ENCODE assay signal across 8 cellular contexts in the genomic region with DNA sequence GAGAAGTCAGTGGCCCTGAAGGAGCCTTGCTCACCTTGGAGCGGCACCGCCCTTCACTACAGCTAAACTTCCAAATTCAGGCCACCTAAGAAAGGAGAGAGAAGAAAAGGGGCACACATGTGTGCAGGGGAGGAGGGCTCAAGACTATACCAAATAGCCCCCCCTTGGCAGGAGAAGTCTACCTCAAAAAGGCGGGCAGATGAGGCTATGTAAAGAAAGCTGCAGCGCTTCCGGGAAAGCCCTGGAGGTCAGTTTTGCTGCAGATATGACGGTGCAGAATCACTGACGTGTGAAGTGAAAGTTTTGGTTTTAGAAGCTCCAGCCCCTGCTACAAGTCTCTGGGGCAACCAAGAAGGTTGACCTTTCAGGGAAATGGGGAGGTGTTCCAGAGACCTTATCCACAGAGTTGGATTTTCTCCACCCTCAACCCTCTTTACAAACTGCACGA. TPM values are rescaled to one million over a fixed set of nuclear protein-coding genes. Genes with fewer than 3 reads are reported as not detected.
DNase-seq lines count a peak whose midpoint lies in the region; ATAC-seq and TF ChIP-seq lines count a peak whose summit lies in the region.

No MANE protein-coding gene starts in this region.

- intact Hi-C loops in activated CD4-positive, alpha-beta T cell treated with anti-CD3 and anti-CD28 coated beads for 36 hours (cut with DNase I, micrococcal nuclease) = loop anchor here in 1 of 2 experiments (5.0 kb wide), 1 partner anchor 295 kb away; no protein-coding TSS in a partner anchor
- intact Hi-C loops in colonic mucosa (cut with DNase I) = no loop called here

- peak overlapping the region; percentile 99 for H3K27ac ChIP-seq in colonic mucosa

- POLR2A ChIA-PET in activated CD4-positive, alpha-beta T cell treated with anti-CD3 and anti-CD28 coated beads for 36 hours (lab: Charles Lee) = interaction anchor here (0.7 to 1.8 kb wide), 8 partner anchors 9 to 34 kb away, joined by 3 to 13 read pairs (median 4); no protein-coding TSS in a partner anchor

- DNase-seq in activated CD4-positive, alpha-beta T cell treated with anti-CD3 and anti-CD28 coated beads for 36 hours = peak; percentile 70
- no peak for DNase-seq in activated CD4-positive, alpha-beta T cell treated with anti-CD3 and anti-CD28 coated beads for 1 hour
- DNase-seq in colonic mucosa = peak; percentile 62
- DNase-seq in stimulated activated naive B cell treated with anti-CD40 and anti-IgM and Interleukin-4, amounts not matched to agents 10 μg/mL and 1 μg/mL and 100 μg/mL, for 72 hours = peak; percentile 59
- no peak for DNase-seq in 8988T
- DNase-seq in effector CD4-positive, alpha-beta T cell = no peak

- peak overlapping the region; percentile 83 for H3K4me3 Mint-ChIP-seq in activated CD4-positive, alpha-beta T cell treated with anti-CD3 and anti-CD28 coated beads for 36 hours
- H3K4me3 Mint-ChIP-seq in stimulated activated naive B cell treated with anti-CD40 and anti-IgM and Interleukin-4, amounts not matched to agents 10 μg/mL and 1 μg/mL and 100 μg/mL, for 72 hours = peak overlapping the region; percentile 55 to 57

- peaks cover 69% of the 10 kb centered on the region for H3K4me1 Mint-ChIP-seq in activated CD4-positive, alpha-beta T cell treated with anti-CD3 and anti-CD28 coated beads for 36 hours
- peaks cover 59 to 86% of the 10 kb centered on the region in 2 donors for H3K4me1 Mint-ChIP-seq in stimulated activated naive B cell treated with anti-CD40 and anti-IgM and Interleukin-4, amounts not matched to agents 10 μg/mL and 1 μg/mL and 100 μg/mL, for 72 hours

- ATAC-seq in activated CD4-positive, alpha-beta T cell treated with anti-CD3 and anti-CD28 coated beads for 36 hours = no peak
- ATAC-seq in HG03159 (IDR thresholded peaks at IDR 0.05; ENCODE audit: unreplicated experiment) = peak; percentile 32
- peak; percentile 10 to 15 for ATAC-seq in stimulated activated naive B cell treated with anti-CD40 and anti-IgM and Interleukin-4, amounts not matched to agents 10 μg/mL and 1 μg/mL and 100 μg/mL, for 72 hours (replicated peaks)
- no peak for ATAC-seq in GM18867 (IDR thresholded peaks at IDR 0.05; ENCODE audit: unreplicated experiment)

- no peaks in the 10 kb centered on the region for H3K27me3 ChIP-seq in colonic mucosa

- no peaks in the 10 kb centered on the region for H3K36me3 ChIP-seq in colonic mucosa

- peaks cover 18% of the 10 kb centered on the region for H3K36me3 Mint-ChIP-seq in activated CD4-positive, alpha-beta T cell treated with anti-CD3 and anti-CD28 coated beads for 36 hours (ENCODE audit: low read depth)
- peaks cover 13 to 17% of the 10 kb centered on the region in 2 donors for H3K36me3 Mint-ChIP-seq in stimulated activated naive B cell treated with anti-CD40 and anti-IgM and Interleukin-4, amounts not matched to agents 10 μg/mL and 1 μg/mL and 100 μg/mL, for 72 hours

- no peaks in the 10 kb centered on the region for H3K9me3 Mint-ChIP-seq in activated CD4-positive, alpha-beta T cell treated with anti-CD3 and anti-CD28 coated beads for 36 hours (ENCODE audit: low read depth)
- no peaks in the 10 kb centered on the region for H3K9me3 Mint-ChIP-seq in stimulated activated naive B cell treated with anti-CD40 and anti-IgM and Interleukin-4, amounts not matched to agents 10 μg/mL and 1 μg/mL and 100 μg/mL, for 72 hours

- peaks cover 50% of the 10 kb centered on the region for H3K4me1 ChIP-seq in colonic mucosa

- TF ChIP-seq CTCF in colonic mucosa (IDR thresholded peaks at IDR 0.05) = no peak

- CTCF ChIA-PET in activated CD4-positive, alpha-beta T cell treated with anti-CD3 and anti-CD28 coated beads for 36 hours (lab: Charles Lee) = interaction anchor here (0.8 to 6.5 kb wide), 6 partner anchors 9 to 192 kb away, joined by 3 to 68 read pairs (median 4); no protein-coding TSS in a partner anchor

- no peaks in the 10 kb centered on the region for H3K9me3 ChIP-seq in colonic mucosa

- H3K9ac ChIP-seq in colonic mucosa (ENCODE audit: low read depth in 2 of 2, low read length in 2 of 2) = peak overlapping the region in 1 of 2 donors; percentile 73

- H3K27ac Mint-ChIP-seq in activated CD4-positive, alpha-beta T cell treated with anti-CD3 and anti-CD28 coated beads for 36 hours = peak overlapping the region; percentile 99
- H3K27ac Mint-ChIP-seq in stimulated activated naive B cell treated with anti-CD40 and anti-IgM and Interleukin-4, amounts not matched to agents 10 μg/mL and 1 μg/mL and 100 μg/mL, for 72 hours = peak overlapping the region; percentile 96

- no peaks in the 10 kb centered on the region for H3K27me3 Mint-ChIP-seq in activated CD4-positive, alpha-beta T cell treated with anti-CD3 and anti-CD28 coated beads for 36 hours
- no peaks in the 10 kb centered on the region for H3K27me3 Mint-ChIP-seq in stimulated activated naive B cell treated with anti-CD40 and anti-IgM and Interleukin-4, amounts not matched to agents 10 μg/mL and 1 μg/mL and 100 μg/mL, for 72 hours

- H3K4me3 ChIP-seq in colonic mucosa = no peak overlapping the region

RNA-seq across cellular contexts. Expression of a gene that starts 48.2 kb away (rescaled TPM):
- total RNA-seq in activated CD4-positive, alpha-beta T cell treated with anti-CD3 and anti-CD28 coated beads for 36 hours = 10 to 100 TPM; 23.2 to 28.8 TPM
- 10 to 100 TPM; 13.4 to 28.3 TPM for total RNA-seq in colonic mucosa

Comparison
In these comparisons a context has a peak if more than half of its experiments do, and no peak if none do; other contexts are left out.
1. DNase-seq: peak in activated CD4-positive, alpha-beta T cell treated with anti-CD3 and anti-CD28 coated beads for 36 hours (single experiment), colonic mucosa (single experiment) and stimulated activated naive B cell treated with anti-CD40 and anti-IgM and Interleukin-4, amounts not matched to agents 10 μg/mL and 1 μg/mL and 100 μg/mL, for 72 hours (single experiment); none in activated CD4-positive, alpha-beta T cell treated with anti-CD3 and anti-CD28 coated beads for 1 hour (single experiment), 8988T (single experiment) and effector CD4-positive, alpha-beta T cell (single experiment).
2. ATAC-seq: peak in HG03159 (single experiment) and stimulated activated naive B cell treated with anti-CD40 and anti-IgM and Interleukin-4, amounts not matched to agents 10 μg/mL and 1 μg/mL and 100 μg/mL, for 72 hours (2 of 2); none in activated CD4-positive, alpha-beta T cell treated with anti-CD3 and anti-CD28 coated beads for 36 hours (single experiment) and GM18867 (single experiment).